In the genomic region with DNA sequence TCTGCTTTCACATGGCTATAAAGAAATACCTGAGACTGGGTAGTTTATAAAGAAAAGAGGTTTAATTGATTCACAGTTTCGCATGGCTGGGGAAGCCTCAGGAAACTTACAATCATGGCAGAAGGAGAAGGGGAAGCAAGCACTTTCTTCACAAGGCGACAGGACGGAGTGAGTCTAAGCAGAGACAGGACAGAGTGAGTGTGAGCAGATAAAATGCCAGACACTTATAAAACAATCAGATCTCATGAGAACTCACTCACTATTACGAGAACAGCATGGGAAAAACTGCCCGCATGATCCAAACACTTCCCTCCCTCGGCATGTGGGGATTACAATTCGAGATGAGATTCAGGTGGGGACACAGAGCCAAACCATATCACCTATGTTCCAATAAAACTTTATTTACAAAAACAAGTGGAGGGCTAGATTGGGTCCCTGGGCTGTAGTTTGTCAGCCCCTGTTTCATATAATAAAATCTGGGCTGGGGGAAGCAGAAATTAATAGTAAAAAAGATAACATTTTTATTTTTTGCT, we compare ENCODE assay signal across 20 cellular contexts. TPM values are rescaled to one million over a fixed set of nuclear protein-coding genes. Genes with fewer than 3 reads are reported as not detected.
DNase-seq lines count a peak whose midpoint lies in the region; ATAC-seq and TF ChIP-seq lines count a peak whose summit lies in the region.
"Had no signal": no experiment of that assay in that cellular context is flagged by ENCODE, and none has a peak within 500 bp of the region (broad histone marks: within the 10 kb centered on the region; RNA-seq: fewer than 3 reads in every experiment).

No MANE protein-coding gene starts in this region.

- H2BK12ac ChIP-seq in H9 (ENCODE audit: insufficient read length, low read depth, low read length) (no peak overlapping the region), mesenchymal stem cell (ENCODE audit: low read length in 2 of 2) (no peak overlapping the region)

- H3K79me2 ChIP-seq in GM23248 (ENCODE audit: insufficient read depth) (no peaks in the 10 kb centered on the region), H9 (ENCODE audit: insufficient read depth, low read length) (no peaks in the 10 kb centered on the region)

- no peak for TF ChIP-seq POLR2A in tibial nerve (IDR thresholded peaks at IDR 0.05)

- H2BK20ac ChIP-seq in H9 (ENCODE audit: low read depth, low read length, poor library complexity, severe bottlenecking) = no peak overlapping the region

- H3K27ac Mint-ChIP-seq in H9 (peak overlapping the region in 2 of 3 experiments; percentile 21 to 54; a peak in 3 of 7 replicates), WTC11 (peak overlapping the region; percentile 37; the same call in 1 of the 2 replicates)

- H3T11ph ChIP-seq in H9 (ENCODE audit: low read length) = no peak overlapping the region

- no peaks in the 10 kb centered on the region for H4K20me1 ChIP-seq in GM23248 (ENCODE audit: insufficient read depth)
- no peaks in the 10 kb centered on the region for H4K20me1 ChIP-seq in H9 (ENCODE audit: control insufficient read depth, insufficient read depth, insufficient read length)

- no peak overlapping the region for H2AK5ac ChIP-seq in H9 (ENCODE audit: insufficient read length, low read length)
- H2AK5ac ChIP-seq in mesenchymal stem cell (ENCODE audit: low read length, severe bottlenecking) = no peak overlapping the region

- H3K23ac ChIP-seq in H9 (ENCODE audit: insufficient read length, low read depth, low read length) = no peak overlapping the region
- H3K23ac ChIP-seq in mesenchymal stem cell (ENCODE audit: low read length in 2 of 2) = no peak overlapping the region

- no peaks in the 10 kb centered on the region for H3K23me2 ChIP-seq in H9 (ENCODE audit: insufficient read length, low read depth, low read length, poor library complexity, severe bottlenecking)

- H4K5ac ChIP-seq in H9 (ENCODE audit: insufficient read length, low read depth, low read length) = no peak overlapping the region

- H3K4me3 ChIP-seq in GM23248 (no peak overlapping the region), mesenchymal stem cell (ENCODE audit: insufficient read depth in 1 of 2, low read depth in 1 of 2, low read length in 2 of 2) (no peak overlapping the region), tibial nerve (no peak overlapping the region)
- H3K4me3 ChIP-seq: Peyer's patch, SJSA1 had no signal

- TF ChIP-seq EP300 in tibial nerve (IDR thresholded peaks at IDR 0.05) = no peak

- H3K9me3 Mint-ChIP-seq in H9 (no peaks in the 10 kb centered on the region), WTC11 (no peaks in the 10 kb centered on the region)

- POLR2A ChIA-PET in WTC11 (lab: Charles Lee) = no interaction called here

- H3K18ac ChIP-seq in H9 (ENCODE audit: insufficient read length, low read depth, low read length) = no peak overlapping the region
- H3K18ac ChIP-seq in mesenchymal stem cell (ENCODE audit: low read depth in 1 of 2, low read length in 2 of 2) = peak overlapping the region in 1 of 2 experiments; percentile 21

- H3K27ac ChIP-seq in GM23248 (no peak overlapping the region), H9 (ENCODE audit: insufficient read length, low read depth, low read length) (no peak overlapping the region), mesenchymal stem cell (ENCODE audit: low read length, poor library complexity, severe bottlenecking) (no peak overlapping the region), tibial nerve (no peak overlapping the region)
- H3K27ac ChIP-seq: Peyer's patch, SJSA1 had no signal

- H3K56ac ChIP-seq in H9 (ENCODE audit: insufficient read length, low read depth, low read length) = no peak overlapping the region

- H3K27me3 Mint-ChIP-seq in H9 (ENCODE audit: low read depth) = no peaks in the 10 kb centered on the region
- peaks cover 2% of the 10 kb centered on the region; the same call in 1 of the 2 replicates for H3K27me3 Mint-ChIP-seq in WTC11 (ENCODE audit: low read depth)

- H2AFZ ChIP-seq in GM23248 (peak overlapping the region; percentile 43), H9 (ENCODE audit: low read length) (no peak overlapping the region), mesenchymal stem cell (ENCODE audit: low read depth, low read length) (no peak overlapping the region)

- no peaks in the 10 kb centered on the region for H3K27me3 ChIP-seq in GM23248 (replicated peaks; ENCODE audit: insufficient read depth)
- no peaks in the 10 kb centered on the region for H3K27me3 ChIP-seq in H9 (ENCODE audit: insufficient read depth, low read length)
- no peaks in the 10 kb centered on the region for H3K27me3 ChIP-seq in mesenchymal stem cell (ENCODE audit: control insufficient read depth in 1 of 2, insufficient read depth in 1 of 2, low read length in 2 of 2)
- H3K27me3 ChIP-seq in tibial nerve = no peaks in the 10 kb centered on the region
- H3K27me3 ChIP-seq: BE2C, Peyer's patch, SJSA1 had no signal

- no peaks in the 10 kb centered on the region for H3K9me3 ChIP-seq in GM23248 (ENCODE audit: low read depth)
- H3K9me3 ChIP-seq in H9 (ENCODE audit: control insufficient read depth, low read depth, low read length) = no peaks in the 10 kb centered on the region
- no peaks in the 10 kb centered on the region for H3K9me3 ChIP-seq in mesenchymal stem cell (ENCODE audit: control insufficient read depth, low read length)
- H3K9me3 ChIP-seq in tibial nerve = no peaks in the 10 kb centered on the region
- H3K9me3 ChIP-seq: BE2C, Peyer's patch, SJSA1 had no signal

- no peak for DNase-seq in GM23248
- no peak for DNase-seq in H9
- DNase-seq in WTC11 (ENCODE audit: low spot score) = no peak
- DNase-seq in mesenchymal stem cell = peak; percentile 31
- no peak for DNase-seq in tibial nerve (ENCODE audit: low spot score in 2 of 2)
- no peak for DNase-seq in NCI-H774 (lab: John Stamatoyannopoulos, UW)
- DNase-seq: BE2C, EL, GF-D8, KG1, NCI-H1092, NCI-H1436, NCI-H187 treated with DMSO at 0.1 percent for 48 hours, NCI-H2227 treated with DMSO at 0.1 percent for 48 hours, NCI-H510A, Peyer's patch had no signal

- H2BK5ac ChIP-seq in H9 (ENCODE audit: insufficient read length, low read length) = no peak overlapping the region
- H2BK5ac ChIP-seq in mesenchymal stem cell (ENCODE audit: low read depth, low read length, poor library complexity, severe bottlenecking) = no peak overlapping the region

- H4K8ac ChIP-seq in H9 (replicated peaks; ENCODE audit: insufficient read length, low read depth, low read length) (no peak overlapping the region), mesenchymal stem cell (ENCODE audit: low read length) (no peak overlapping the region)

- no peak overlapping the region for H2BK15ac ChIP-seq in H9 (ENCODE audit: low read depth, low read length)
- no peak overlapping the region for H2BK15ac ChIP-seq in mesenchymal stem cell (ENCODE audit: low read depth, poor library complexity, severe bottlenecking)

- H3K4me3 Mint-ChIP-seq in H9 (no peak overlapping the region), WTC11 (no peak overlapping the region)

- no peak for TF ChIP-seq CTCF in H9 (conservative IDR thresholded peaks at IDR 0.05)
- TF ChIP-seq CTCF in WTC11 (IDR thresholded peaks at IDR 0.05) = no peak
- no peak for TF ChIP-seq CTCF in tibial nerve (IDR thresholded peaks at IDR 0.05)

- H3K14ac ChIP-seq in H9 (ENCODE audit: insufficient read depth, low read length) = no peak overlapping the region
- no peak overlapping the region for H3K14ac ChIP-seq in mesenchymal stem cell (ENCODE audit: low read length in 2 of 2)

- H3K36me3 Mint-ChIP-seq in H9 (ENCODE audit: insufficient read depth in 1 of 3, low read depth in 3 of 3) = no peaks in the 10 kb centered on the region
- no peaks in the 10 kb centered on the region for H3K36me3 Mint-ChIP-seq in WTC11

- no peaks in the 10 kb centered on the region for H3K36me3 ChIP-seq in GM23248 (ENCODE audit: low read depth)
- H3K36me3 ChIP-seq in mesenchymal stem cell (ENCODE audit: control insufficient read depth in 1 of 2, insufficient read depth in 2 of 2, low read depth in 1 of 2, low read length in 2 of 2) = no peaks in the 10 kb centered on the region
- H3K36me3 ChIP-seq in tibial nerve = no peaks in the 10 kb centered on the region
- H3K36me3 ChIP-seq: BE2C, Peyer's patch, SJSA1 had no signal

- H3K9ac ChIP-seq in GM23248 (no peak overlapping the region), H9 (ENCODE audit: extremely low read depth, insufficient read length, low read length) (no peak overlapping the region), mesenchymal stem cell (ENCODE audit: low read length) (no peak overlapping the region)

- H3K4me1 Mint-ChIP-seq in H9 = peaks cover 13 to 15% of the 10 kb centered on the region in 2 experiments
- peaks cover 12% of the 10 kb centered on the region for H3K4me1 Mint-ChIP-seq in WTC11

- no peak overlapping the region for H3K4me2 ChIP-seq in GM23248 (ENCODE audit: unreplicated experiment)
- no peak overlapping the region for H3K4me2 ChIP-seq in H9 (ENCODE audit: insufficient read depth, insufficient read length, low read length)
- H3K4me2 ChIP-seq in mesenchymal stem cell (ENCODE audit: low read length, poor library complexity, severe bottlenecking) = no peak overlapping the region

- no peaks in the 10 kb centered on the region for H3K79me1 ChIP-seq in H9 (ENCODE audit: insufficient read depth, low read depth, low read length, poor library complexity, severe bottlenecking)
- no peaks in the 10 kb centered on the region for H3K79me1 ChIP-seq in mesenchymal stem cell (replicated peaks; ENCODE audit: low read length, poor library complexity, severe bottlenecking)

- H3F3A ChIP-seq in GM23248 (ENCODE audit: insufficient read depth) = no peaks in the 10 kb centered on the region

- no peaks in the 10 kb centered on the region for H3K9me2 ChIP-seq in GM23248 (ENCODE audit: insufficient read depth)

- in situ Hi-C loops in GM23248 (cut with MboI) = no loop called here

- H2BK120ac ChIP-seq in H9 (ENCODE audit: low read depth, low read length, poor library complexity, severe bottlenecking) (no peak overlapping the region), mesenchymal stem cell (ENCODE audit: low read depth, low read length) (no peak overlapping the region)

- WGBS in GM23248 (ENCODE audit: low coverage in 1 of 2, low lambda C conversion rate in 2 of 2, missing lambda C conversion rate in 2 of 2), 2 experiments = 74 to 75% methylated on average over 7 of the region's 7 CpGs
- no CpG with 5 or more reads among the region's 7 CpGs for WGBS in H9 (ENCODE audit: extremely low coverage, insufficient read length, low lambda C conversion rate)
- 55% methylated on average over 7 of the region's 7 CpGs for WGBS in mesenchymal stem cell
- WGBS in tibial nerve, 2 donors = 85 to 89% methylated on average over 7 of the region's 7 CpGs

- no peak overlapping the region for H3K4ac ChIP-seq in H9 (ENCODE audit: low read depth, low read length)
- no peak overlapping the region for H3K4ac ChIP-seq in mesenchymal stem cell (ENCODE audit: low read depth in 1 of 2, low read length in 2 of 2)

- CTCF ChIA-PET in WTC11 (lab: Charles Lee) = no interaction called here

- H4K91ac ChIP-seq in H9 (ENCODE audit: insufficient read length, low read depth, low read length) (no peak overlapping the region), mesenchymal stem cell (ENCODE audit: low read length) (no peak overlapping the region)

- H3K4me1 ChIP-seq in GM23248 (ENCODE audit: insufficient read depth) (0 out of 2 replicates have a peak, but pooled peaks cover 4% of the 10 kb centered on the region), H9 (ENCODE audit: insufficient read depth, low read length) (peaks cover 5% of the 10 kb centered on the region; the same call in 1 of the 2 replicates), mesenchymal stem cell (ENCODE audit: control insufficient read depth, insufficient read depth, low read depth, low read length) (no peaks in the 10 kb centered on the region), tibial nerve (no peaks in the 10 kb centered on the region)
- H3K4me1 ChIP-seq: BE2C, Peyer's patch had no signal

- ATAC-seq in WTC11 = no peak
- ATAC-seq in GM18498 (IDR thresholded peaks at IDR 0.05; ENCODE audit: unreplicated experiment) = no peak
- ATAC-seq: HCT116 had no signal

RNA-seq across cellular contexts. Expression of a gene that starts 37.1 kb away (rescaled TPM):
- not detected in 2 replicates for total RNA-seq in GM23248 (2014; rRNA removed; shearing (Covaris generic))
- polyA plus RNA-seq in GM23248 (2016; fragmentation: Nextera tagmentation; extraction: Ambion mirVana) = not detected in 2 replicates
- 0.13 TPM in 1 of 2 replicates, not detected in the other for total RNA-seq in H9 (2021)
- 0.09 TPM in 1 of 3 replicates, not detected in the others for total RNA-seq in WTC11 (2021)
- polyA plus RNA-seq in mesenchymal stem cell (2013, experiment 1 of 2) = not detected
- polyA plus RNA-seq in mesenchymal stem cell (2013, experiment 2 of 2) = not detected
- not detected for total RNA-seq in tibial nerve
- total RNA-seq: A673, Peyer's patch had no signal

RNA-seq across cellular contexts. Expression of a gene that starts 46.7 kb away (rescaled TPM):
- not detected in 2 replicates for total RNA-seq in GM23248 (2014; rRNA removed; shearing (Covaris generic))
- not detected in 2 replicates for polyA plus RNA-seq in GM23248 (2016; fragmentation: Nextera tagmentation; extraction: Ambion mirVana)
- total RNA-seq in H9 (2021) = not detected in 2 replicates
- total RNA-seq in WTC11 (2021) = not detected in 3 replicates
- polyA plus RNA-seq in mesenchymal stem cell (2013, experiment 1 of 2) = not detected
- not detected for polyA plus RNA-seq in mesenchymal stem cell (2013, experiment 2 of 2)
- total RNA-seq in tibial nerve = not detected
- total RNA-seq: A673, SJSA1 had no signal

RNA-seq across cellular contexts. Expression of a gene that starts 59.9 kb away (rescaled TPM):
- 53.7 and 60.4 TPM in 2 replicates for total RNA-seq in GM23248 (2014; rRNA removed; shearing (Covaris generic))
- 34.2 and 36.3 TPM in 2 replicates for polyA plus RNA-seq in GM23248 (2016; fragmentation: Nextera tagmentation; extraction: Ambion mirVana)
- total RNA-seq in H9 (2021) (21.1 and 22.5 TPM in 2 replicates), WTC11 (2021) (29.7 to 34.9 TPM (median 30.8 TPM) in 3 replicates), tibial nerve (10 to 100 TPM; 11.8 to 22.8 (median 18.7) TPM)
- 2.5 TPM for polyA plus RNA-seq in mesenchymal stem cell (2013, experiment 1 of 2)
- polyA plus RNA-seq in mesenchymal stem cell (2013, experiment 2 of 2) = 2.6 TPM
